8 cellular contexts compared by ENCODE assay signal in genomic region chr11:46537851-46538295, GRCh38. TPM values are rescaled to one million over a fixed set of nuclear protein-coding genes. Genes with fewer than 3 reads are reported as not detected.
A peak's percentile ranks its signal among the peaks of the same experiment; 100 is the strongest.
DNase-seq lines count a peak whose midpoint lies in the region; ATAC-seq lines count a peak whose summit lies in the region.

No MANE protein-coding gene starts in this region.

- H3K36me3 Mint-ChIP-seq in activated naive CD4-positive, alpha-beta T cell treated with anti-CD3 and anti-CD28 coated beads, Interleukin-2, amount 50 U/mL, for 72 hours = peaks cover 0 to 8% of the 10 kb centered on the region in 2 donors

- intact Hi-C loops in head of caudate nucleus (cut with DNase I) = loop anchor here (2.0 kb wide), 1 partner anchor 149 kb away; no protein-coding TSS in a partner anchor

- ATAC-seq in GM18907 (IDR thresholded peaks at IDR 0.05; ENCODE audit: unreplicated experiment) (peak; percentile 61), GM19455 (IDR thresholded peaks at IDR 0.05; ENCODE audit: unreplicated experiment) (no peak)
- peak; percentile 87 to 89 for ATAC-seq in activated naive CD4-positive, alpha-beta T cell treated with anti-CD3 and anti-CD28 coated beads, Interleukin-2, amount 50 U/mL, for 72 hours

- H3K4me3 ChIP-seq in SK-N-MC = no peak overlapping the region

- peak overlapping the region in 1 of 2 donors; percentile 13 for H3K27ac Mint-ChIP-seq in activated naive CD4-positive, alpha-beta T cell treated with anti-CD3 and anti-CD28 coated beads, Interleukin-2, amount 50 U/mL, for 72 hours

- DNase-seq in ACHN = peak; percentile 68
- peak; percentile 79 for DNase-seq in NCI-H1105 (lab: John Stamatoyannopoulos, UW)
- peak; percentile 51 for DNase-seq in SK-N-MC (ENCODE audit: low read depth, low spot score)
- DNase-seq in activated naive CD4-positive, alpha-beta T cell treated with anti-CD3 and anti-CD28 coated beads, Interleukin-2, amount 50 U/mL, for 72 hours (ENCODE audit: low spot score in 2 of 2) = peak in 1 of 2 donors; percentile 64
- DNase-seq in head of caudate nucleus = peak; percentile 24 to 84 (median 70)
- DNase-seq in pons (ENCODE audit: low spot score) = peak; percentile 84

- H3K9ac ChIP-seq in SK-N-MC (ENCODE audit: insufficient read length) = no peak overlapping the region

- H3K27ac ChIP-seq in SK-N-MC = no peak overlapping the region

- in situ Hi-C loops in ACHN (cut with HindIII; ENCODE audit: low pct_ligation_motif_present, low pct_unique_long_range_greater_than_20kb, low sequenced_read_pairs) = no loop called here

- no peaks in the 10 kb centered on the region for H3K9me3 Mint-ChIP-seq in activated naive CD4-positive, alpha-beta T cell treated with anti-CD3 and anti-CD28 coated beads, Interleukin-2, amount 50 U/mL, for 72 hours

- no peaks in the 10 kb centered on the region for H3K9me3 ChIP-seq in SK-N-MC (ENCODE audit: low read depth, low read length)

- H3K36me3 ChIP-seq in SK-N-MC (ENCODE audit: insufficient read depth, low read length) = peaks cover 14% of the 10 kb centered on the region

RNA-seq across cellular contexts. Expression of gene AMBRA1, which starts 56.0 kb away (rescaled TPM):
- total RNA-seq in activated naive CD4-positive, alpha-beta T cell treated with anti-CD3 and anti-CD28 coated beads, Interleukin-2, amount 50 U/mL, for 72 hours = 10 to 100 TPM; 20.9 to 28.5 TPM
